In genomic region chr14:30921305-30921704, GRCh38 we compare ENCODE assay signal across 18 cellular contexts. TPM values are rescaled to one million over a fixed set of nuclear protein-coding genes. Genes with fewer than 3 reads are reported as not detected.
DNase-seq lines count a peak whose midpoint lies in the region; ATAC-seq, FAIRE-seq and TF ChIP-seq lines count a peak whose summit lies in the region.
"Had no signal": no experiment of that assay in that cellular context is flagged by ENCODE, and none has a peak within 500 bp of the region (broad histone marks: within the 10 kb centered on the region; RNA-seq: fewer than 3 reads in every experiment).

No MANE protein-coding gene starts in this region.

- H3K4me1 ChIP-seq in Loucy (ENCODE audit: insufficient read depth, low read length, poor library complexity, severe bottlenecking) (peaks cover 8% of the 10 kb centered on the region), adipocyte (ENCODE audit: control insufficient read depth, insufficient read depth, low read length) (no peaks in the 10 kb centered on the region), adrenal gland (replicated peaks in 1 of 2) (no peaks in the 10 kb centered on the region), pancreas (no peaks in the 10 kb centered on the region)
- H3K4me1 ChIP-seq: Peyer's patch, suprapubic skin had no signal

- TF ChIP-seq POLR2A in adrenal gland (IDR thresholded peaks at IDR 0.05) = no peak
- no peak for TF ChIP-seq POLR2A in GM18505 (IDR thresholded peaks at IDR 0.05; ENCODE audit: borderline replicate concordance, extremely low read depth, insufficient read depth, insufficient read length)

- H3K27me3 ChIP-seq in Loucy (ENCODE audit: insufficient read depth, low read length, poor library complexity, severe bottlenecking) (no peaks in the 10 kb centered on the region), adipocyte (replicated peaks; ENCODE audit: control insufficient read depth, insufficient read depth, low read length) (no peaks in the 10 kb centered on the region), adrenal gland (no peaks in the 10 kb centered on the region), pancreas (no peaks in the 10 kb centered on the region)
- H3K27me3 ChIP-seq: BLaER1, Peyer's patch, suprapubic skin had no signal

- WGBS in adrenal gland, 4 donors = 54 to 64% (median 58%) methylated on average over 1 of the region's 1 CpG
- 24 to 35% methylated on average over 1 of the region's 1 CpG for WGBS in pancreas, 2 donors

- H3K36me3 ChIP-seq in Loucy (ENCODE audit: insufficient read depth, low read length) (peaks cover 33% of the 10 kb centered on the region), adipocyte (ENCODE audit: control insufficient read depth, insufficient read depth, low read length, severe bottlenecking) (peaks cover 19% of the 10 kb centered on the region), adrenal gland (replicated peaks in 1 of 2) (no peaks in the 10 kb centered on the region), pancreas (no peaks in the 10 kb centered on the region)

- ATAC-seq in GM18505 (IDR thresholded peaks at IDR 0.05; ENCODE audit: unreplicated experiment) (no peak), pancreas (no peak)
- ATAC-seq: effector memory CD8-positive, alpha-beta T cell had no signal

- TF ChIP-seq CTCF in Loucy (conservative IDR thresholded peaks at IDR 0.05; ENCODE audit: low read length) = no peak
- no peak for TF ChIP-seq CTCF in adrenal gland (IDR thresholded peaks at IDR 0.05)
- TF ChIP-seq CTCF in pancreas (IDR thresholded peaks at IDR 0.05) = no peak

- H2AFZ ChIP-seq in Loucy (ENCODE audit: low read length) = no peak overlapping the region

- intact Hi-C loops in adrenal gland (cut with DNase I) = no loop called here
- intact Hi-C loops in pancreas (cut with DNase I) = no loop called here

- H3F3A ChIP-seq in Loucy (ENCODE audit: low read depth) = no peaks in the 10 kb centered on the region

- H3K9ac ChIP-seq in Loucy (ENCODE audit: low read depth, low read length, poor library complexity, severe bottlenecking) = no peak overlapping the region
- no peak overlapping the region for H3K9ac ChIP-seq in adipocyte (ENCODE audit: low read length)
- H3K9ac ChIP-seq: BLaER1 had no signal

- H3K9me3 ChIP-seq in Loucy (ENCODE audit: insufficient read depth, low read depth, low read length) (no peaks in the 10 kb centered on the region), adipocyte (ENCODE audit: control insufficient read depth, low read length) (no peaks in the 10 kb centered on the region), adrenal gland (replicated peaks in 1 of 3) (no peaks in the 10 kb centered on the region), pancreas (no peaks in the 10 kb centered on the region)
- H3K9me3 ChIP-seq: BLaER1, Peyer's patch, suprapubic skin had no signal

- no peaks in the 10 kb centered on the region for H4K20me1 ChIP-seq in Loucy (ENCODE audit: insufficient read depth, low read length, poor library complexity, severe bottlenecking)
- H4K20me1 ChIP-seq: BLaER1 had no signal

- peak; percentile 5 for DNase-seq in ELR (ENCODE audit: low read depth)
- peak; percentile 33 for DNase-seq in adipocyte (ENCODE audit: low read depth)
- DNase-seq in glomerular endothelial cell (ENCODE audit: extremely low read depth, low read depth, low spot score) = peak; percentile 10
- no peak for DNase-seq in adrenal gland
- no peak for DNase-seq in pancreas
- DNase-seq: activated B cell treated with CpG ODN at 0.5 μM for 24 hours; activated naive CD4-positive, alpha-beta T cell treated with Interleukin-2 at 50 U/mL for 16 hours; effector memory CD8-positive, alpha-beta T cell; head of caudate nucleus; mesenchymal stem cell; NCI-H2029; NCI-H510A; Peyer's patch had no signal

- H3K4me3 ChIP-seq in Loucy (ENCODE audit: low read length, poor library complexity, severe bottlenecking) (no peak overlapping the region), adipocyte (ENCODE audit: low read length) (no peak overlapping the region), adrenal gland (no peak overlapping the region), pancreas (no peak overlapping the region)
- H3K4me3 ChIP-seq: BLaER1, Peyer's patch, suprapubic skin had no signal

- H3K27ac ChIP-seq in adrenal gland = no peak overlapping the region
- H3K27ac ChIP-seq in pancreas = no peak overlapping the region
- H3K27ac ChIP-seq: BLaER1, HL-60, Peyer's patch, suprapubic skin had no signal

- no peaks in the 10 kb centered on the region for H3K9me2 ChIP-seq in Loucy (replicated peaks; ENCODE audit: low read depth, low read length)

- FAIRE-seq in pancreas (lab: Jason Lieb, UNC) = no peak

- H3K4me2 ChIP-seq in Loucy (ENCODE audit: low read depth, low read length, poor library complexity, severe bottlenecking) = peak overlapping the region; percentile 22
- H3K4me2 ChIP-seq: BLaER1 had no signal

- H3K79me2 ChIP-seq in Loucy (ENCODE audit: insufficient read depth, low read length) = no peaks in the 10 kb centered on the region

RNA-seq across cellular contexts. Expression of gene COCH, which starts 46.9 kb away (rescaled TPM):
- total RNA-seq in glomerular endothelial cell = 1.1 and 1.8 TPM in 2 replicates
- 1 to 10 TPM in 6 of 8 donors, under 1 TPM in 2; 0.42 to 8.4 (median 3.5) TPM for total RNA-seq in adrenal gland
- polyA plus RNA-seq in adrenal gland = 1 to 10 TPM in 2 of 3 donors, under 1 TPM in 1; 0.71 to 3.2 (median 1.4) TPM
- 10 to 100 TPM in 1 of 6 donors, 1 to 10 TPM in 5; 2.0 to 28.5 (median 4.0) TPM for total RNA-seq in pancreas
- polyA plus RNA-seq in pancreas = 1 to 10 TPM; 8.5 TPM

Comparison
In these comparisons a context has a peak if more than half of its experiments do, and no peak if none do; other contexts are left out.
1. DNase-seq: peak in ELR (single experiment), adipocyte (single experiment) and glomerular endothelial cell (single experiment); none in adrenal gland (0 of 7) and pancreas (0 of 6).